In genomic region chr17:4248504-4249277, GRCh38 we compare ENCODE assay signal across 11 cellular contexts. TPM values are rescaled to one million over a fixed set of nuclear protein-coding genes. Genes with fewer than 3 reads are reported as not detected.
DNase-seq lines count a peak whose midpoint lies in the region; ATAC-seq and TF ChIP-seq lines count a peak whose summit lies in the region.
"Had no signal": no experiment of that assay in that cellular context is flagged by ENCODE, and none has a peak within 500 bp of the region (broad histone marks: within the 10 kb centered on the region; RNA-seq: fewer than 3 reads in every experiment).

No MANE protein-coding gene starts in this region.

- H3K27me3 ChIP-seq in Peyer's patch (no peaks in the 10 kb centered on the region), thoracic aorta (replicated peaks; ENCODE audit: insufficient read depth) (no peaks in the 10 kb centered on the region)

- no peak for ATAC-seq in thoracic aorta (ENCODE audit: insufficient number of reproducible peaks, low FRiP score, low read depth)
- ATAC-seq: naive thymus-derived CD4-positive, alpha-beta T cell had no signal

- H3K36me3 ChIP-seq in Peyer's patch (no peaks in the 10 kb centered on the region), thoracic aorta (no peaks in the 10 kb centered on the region)

- DNase-seq in Peyer's patch (no peak), caudate nucleus (lab: John Stamatoyannopoulos, UW) (peak in 1 of 61 donors; percentile 25), medulla oblongata (ENCODE audit: extremely low spot score) (peak; percentile 37), thoracic aorta (ENCODE audit: low spot score) (no peak), NAMALWA (ENCODE audit: low spot score) (no peak)
- DNase-seq in stimulated activated CD4-positive, alpha-beta T cell treated with anti-CD3 and anti-CD28 coated beads, Interleukin-1b, Interleukin-23, amount 100 ng/mL, for 48 hours: no peak
- no peak for DNase-seq in activated effector memory CD4-positive, alpha-beta T cell treated with anti-CD3 and anti-CD28 coated beads, Interleukin-2, amount 50 U/mL, for 16 hours
- no peak for DNase-seq in activated naive CD4-positive, alpha-beta T cell treated with Interleukin-2 at 50 U/mL for 16 hours
- DNase-seq: cortex of kidney, NCI-H1694 had no signal

- no peak for TF ChIP-seq POLR2A in Peyer's patch (IDR thresholded peaks at IDR 0.05)

- H3K27ac ChIP-seq in Peyer's patch (peak overlapping the region in 3 of 4 donors; percentile 14 to 90 (median 67)), caudate nucleus (ENCODE audit: low read depth, low read length) (peak overlapping the region; percentile 56), thoracic aorta (peak overlapping the region; percentile 12 to 79)

- no peaks in the 10 kb centered on the region for H3K9me3 ChIP-seq in Peyer's patch
- H3K9me3 ChIP-seq in thoracic aorta: no peaks in the 10 kb centered on the region

- H3K4me1 ChIP-seq in Peyer's patch: peaks cover 0 to 36% (median 0%) of the 10 kb centered on the region in 4 donors
- H3K4me1 ChIP-seq in thoracic aorta (ENCODE audit: control insufficient read depth in 1 of 2, low read depth in 2 of 2): peaks cover 20 to 45% of the 10 kb centered on the region in 2 donors

- H3K4me3 ChIP-seq in Peyer's patch: no peak overlapping the region
- H3K4me3 ChIP-seq in thoracic aorta: peak overlapping the region; percentile 6

- TF ChIP-seq CTCF in Peyer's patch (IDR thresholded peaks at IDR 0.05): no peak
- no peak for TF ChIP-seq CTCF in thoracic aorta (IDR thresholded peaks at IDR 0.05)

RNA-seq across cellular contexts. Expression of gene ANKFY1, which starts 15.1 kb away (rescaled TPM):
- total RNA-seq in Peyer's patch (10 to 100 TPM; 40.8 to 57.1 (median 48.5) TPM), thoracic aorta (10 to 100 TPM; 36.8 to 40.4 TPM)
